ENCODE assay signal across 1 cellular context in the genomic region with DNA sequence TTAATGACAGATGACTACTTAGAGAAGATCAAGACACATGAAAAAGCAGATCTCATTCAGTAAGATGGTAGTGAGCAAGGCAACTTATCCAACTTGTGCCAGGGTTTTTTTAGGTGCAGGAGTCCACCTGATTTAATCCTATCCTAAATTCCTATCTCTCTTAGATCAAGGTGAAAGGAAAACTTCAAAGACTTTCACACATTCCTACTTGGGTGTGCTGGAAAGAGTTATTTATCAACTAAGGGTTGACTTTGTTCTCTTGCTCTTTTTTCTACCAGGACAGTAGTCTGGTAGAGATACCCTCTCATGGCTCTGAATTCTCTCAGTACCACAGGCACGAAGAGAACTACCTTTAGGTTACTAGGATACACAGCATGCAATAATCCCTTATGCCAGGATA.
TF ChIP-seq lines count a peak whose summit lies in the region.

No MANE protein-coding gene starts in this region.

TF ChIP-seq in HepG2, 621 proteins besides CTCF, POLR2A, EP300 and RAD21 (continues in another document):
- TF ChIP-seq, protein P1, sequence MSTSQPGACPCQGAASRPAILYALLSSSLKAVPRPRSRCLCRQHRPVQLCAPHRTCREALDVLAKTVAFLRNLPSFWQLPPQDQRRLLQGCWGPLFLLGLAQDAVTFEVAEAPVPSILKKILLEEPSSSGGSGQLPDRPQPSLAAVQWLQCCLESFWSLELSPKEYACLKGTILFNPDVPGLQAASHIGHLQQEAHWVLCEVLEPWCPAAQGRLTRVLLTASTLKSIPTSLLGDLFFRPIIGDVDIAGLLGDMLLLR (CRISPR knock-in tag; IDR thresholded peaks at IDR 0.05): no peak
- no peak for TF ChIP-seq ZNF264 (CRISPR knock-in tag; IDR thresholded peaks at IDR 0.05)
- TF ChIP-seq ESRRA (CRISPR knock-in tag; IDR thresholded peaks at IDR 0.05; ENCODE audit: low read depth): no peak
- TF ChIP-seq ZBTB7A (CRISPR knock-in tag; IDR thresholded peaks at IDR 0.05): no peak
- no peak for TF ChIP-seq ZNF30 (CRISPR knock-in tag; IDR thresholded peaks at IDR 0.05)
- peak; percentile 83 for TF ChIP-seq GATAD2A (CRISPR knock-in tag; IDR thresholded peaks at IDR 0.05)
- TF ChIP-seq, protein P2, sequence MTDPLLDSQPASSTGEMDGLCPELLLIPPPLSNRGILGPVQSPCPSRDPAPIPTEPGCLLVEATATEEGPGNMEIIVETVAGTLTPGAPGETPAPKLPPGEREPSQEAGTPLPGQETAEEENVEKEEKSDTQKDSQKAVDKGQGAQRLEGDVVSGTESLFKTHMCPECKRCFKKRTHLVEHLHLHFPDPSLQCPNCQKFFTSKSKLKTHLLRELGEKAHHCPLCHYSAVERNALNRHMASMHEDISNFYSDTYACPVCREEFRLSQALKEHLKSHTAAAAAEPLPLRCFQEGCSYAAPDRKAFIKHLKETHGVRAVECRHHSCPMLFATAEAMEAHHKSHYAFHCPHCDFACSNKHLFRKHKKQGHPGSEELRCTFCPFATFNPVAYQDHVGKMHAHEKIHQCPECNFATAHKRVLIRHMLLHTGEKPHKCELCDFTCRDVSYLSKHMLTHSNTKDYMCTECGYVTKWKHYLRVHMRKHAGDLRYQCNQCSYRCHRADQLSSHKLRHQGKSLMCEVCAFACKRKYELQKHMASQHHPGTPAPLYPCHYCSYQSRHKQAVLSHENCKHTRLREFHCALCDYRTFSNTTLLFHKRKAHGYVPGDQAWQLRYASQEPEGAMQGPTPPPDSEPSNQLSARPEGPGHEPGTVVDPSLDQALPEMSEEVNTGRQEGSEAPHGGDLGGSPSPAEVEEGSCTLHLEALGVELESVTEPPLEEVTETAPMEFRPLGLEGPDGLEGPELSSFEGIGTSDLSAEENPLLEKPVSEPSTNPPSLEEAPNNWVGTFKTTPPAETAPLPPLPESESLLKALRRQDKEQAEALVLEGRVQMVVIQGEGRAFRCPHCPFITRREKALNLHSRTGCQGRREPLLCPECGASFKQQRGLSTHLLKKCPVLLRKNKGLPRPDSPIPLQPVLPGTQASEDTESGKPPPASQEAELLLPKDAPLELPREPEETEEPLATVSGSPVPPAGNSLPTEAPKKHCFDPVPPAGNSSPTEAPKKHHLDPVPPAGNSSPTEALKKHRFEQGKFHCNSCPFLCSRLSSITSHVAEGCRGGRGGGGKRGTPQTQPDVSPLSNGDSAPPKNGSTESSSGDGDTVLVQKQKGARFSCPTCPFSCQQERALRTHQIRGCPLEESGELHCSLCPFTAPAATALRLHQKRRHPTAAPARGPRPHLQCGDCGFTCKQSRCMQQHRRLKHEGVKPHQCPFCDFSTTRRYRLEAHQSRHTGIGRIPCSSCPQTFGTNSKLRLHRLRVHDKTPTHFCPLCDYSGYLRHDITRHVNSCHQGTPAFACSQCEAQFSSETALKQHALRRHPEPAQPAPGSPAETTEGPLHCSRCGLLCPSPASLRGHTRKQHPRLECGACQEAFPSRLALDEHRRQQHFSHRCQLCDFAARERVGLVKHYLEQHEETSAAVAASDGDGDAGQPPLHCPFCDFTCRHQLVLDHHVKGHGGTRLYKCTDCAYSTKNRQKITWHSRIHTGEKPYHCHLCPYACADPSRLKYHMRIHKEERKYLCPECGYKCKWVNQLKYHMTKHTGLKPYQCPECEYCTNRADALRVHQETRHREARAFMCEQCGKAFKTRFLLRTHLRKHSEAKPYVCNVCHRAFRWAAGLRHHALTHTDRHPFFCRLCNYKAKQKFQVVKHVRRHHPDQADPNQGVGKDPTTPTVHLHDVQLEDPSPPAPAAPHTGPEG (CRISPR knock-in tag; IDR thresholded peaks at IDR 0.05): no peak
- TF ChIP-seq, protein P3, sequence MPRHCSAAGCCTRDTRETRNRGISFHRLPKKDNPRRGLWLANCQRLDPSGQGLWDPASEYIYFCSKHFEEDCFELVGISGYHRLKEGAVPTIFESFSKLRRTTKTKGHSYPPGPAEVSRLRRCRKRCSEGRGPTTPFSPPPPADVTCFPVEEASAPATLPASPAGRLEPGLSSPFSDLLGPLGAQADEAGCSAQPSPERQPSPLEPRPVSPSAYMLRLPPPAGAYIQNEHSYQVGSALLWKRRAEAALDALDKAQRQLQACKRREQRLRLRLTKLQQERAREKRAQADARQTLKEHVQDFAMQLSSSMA (CRISPR knock-in tag; IDR thresholded peaks at IDR 0.05): no peak
- no peak for TF ChIP-seq NFRKB (IDR thresholded peaks at IDR 0.05)
- TF ChIP-seq MAZ (IDR thresholded peaks at IDR 0.05; ENCODE audit: borderline replicate concordance, low read depth, low read length): no peak
- TF ChIP-seq MAZ (CRISPR knock-in tag; IDR thresholded peaks at IDR 0.05; ENCODE audit: low read depth): no peak
- no peak for TF ChIP-seq CCAR2 (optimal IDR thresholded peaks at IDR 0.05; ENCODE audit: low read depth, low read length)
- 0 out of 2 replicates have a peak, but pooled peaks have one; percentile 37 for TF ChIP-seq SMYD3 (CRISPR knock-in tag; IDR thresholded peaks at IDR 0.05)
- no peak for TF ChIP-seq HOXA7 (CRISPR knock-in tag; IDR thresholded peaks at IDR 0.05)
- TF ChIP-seq, protein P4, sequence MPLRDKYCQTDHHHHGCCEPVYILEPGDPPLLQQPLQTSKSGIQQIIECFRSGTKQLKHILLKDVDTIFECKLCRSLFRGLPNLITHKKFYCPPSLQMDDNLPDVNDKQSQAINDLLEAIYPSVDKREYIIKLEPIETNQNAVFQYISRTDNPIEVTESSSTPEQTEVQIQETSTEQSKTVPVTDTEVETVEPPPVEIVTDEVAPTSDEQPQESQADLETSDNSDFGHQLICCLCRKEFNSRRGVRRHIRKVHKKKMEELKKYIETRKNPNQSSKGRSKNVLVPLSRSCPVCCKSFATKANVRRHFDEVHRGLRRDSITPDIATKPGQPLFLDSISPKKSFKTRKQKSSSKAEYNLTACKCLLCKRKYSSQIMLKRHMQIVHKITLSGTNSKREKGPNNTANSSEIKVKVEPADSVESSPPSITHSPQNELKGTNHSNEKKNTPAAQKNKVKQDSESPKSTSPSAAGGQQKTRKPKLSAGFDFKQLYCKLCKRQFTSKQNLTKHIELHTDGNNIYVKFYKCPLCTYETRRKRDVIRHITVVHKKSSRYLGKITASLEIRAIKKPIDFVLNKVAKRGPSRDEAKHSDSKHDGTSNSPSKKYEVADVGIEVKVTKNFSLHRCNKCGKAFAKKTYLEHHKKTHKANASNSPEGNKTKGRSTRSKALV (CRISPR knock-in tag; IDR thresholded peaks at IDR 0.05): no peak
- no peak for TF ChIP-seq MED13 (CRISPR knock-in tag; IDR thresholded peaks at IDR 0.05)
- TF ChIP-seq ZBTB1 (CRISPR knock-in tag; IDR thresholded peaks at IDR 0.05; ENCODE audit: borderline replicate concordance): no peak
- TF ChIP-seq REPIN1 (CRISPR knock-in tag; IDR thresholded peaks at IDR 0.05; ENCODE audit: borderline replicate concordance, low read depth): peak; percentile 32; the same call in 1 of the 2 replicates
- peak; percentile 57; the same call in 1 of the 2 replicates for TF ChIP-seq ZNF205 (CRISPR knock-in tag; IDR thresholded peaks at IDR 0.05)
- TF ChIP-seq RNF2 (conservative IDR thresholded peaks at IDR 0.05; ENCODE audit: low read depth): no peak
- no peak for TF ChIP-seq ZNF337 (CRISPR knock-in tag; IDR thresholded peaks at IDR 0.05; ENCODE audit: borderline replicate concordance, low read depth)
- TF ChIP-seq HNF4G (IDR thresholded peaks at IDR 0.05; ENCODE audit: borderline replicate concordance, low read depth, low read length): peak; percentile 56; the same call in 1 of the 2 replicates
- peak; percentile 23; the same call in 1 of the 2 replicates for TF ChIP-seq HNF4G (CRISPR knock-in tag; IDR thresholded peaks at IDR 0.05; ENCODE audit: borderline replicate concordance, low read depth)
- no peak for TF ChIP-seq ARNT (IDR thresholded peaks at IDR 0.05)
- TF ChIP-seq, protein P5, sequence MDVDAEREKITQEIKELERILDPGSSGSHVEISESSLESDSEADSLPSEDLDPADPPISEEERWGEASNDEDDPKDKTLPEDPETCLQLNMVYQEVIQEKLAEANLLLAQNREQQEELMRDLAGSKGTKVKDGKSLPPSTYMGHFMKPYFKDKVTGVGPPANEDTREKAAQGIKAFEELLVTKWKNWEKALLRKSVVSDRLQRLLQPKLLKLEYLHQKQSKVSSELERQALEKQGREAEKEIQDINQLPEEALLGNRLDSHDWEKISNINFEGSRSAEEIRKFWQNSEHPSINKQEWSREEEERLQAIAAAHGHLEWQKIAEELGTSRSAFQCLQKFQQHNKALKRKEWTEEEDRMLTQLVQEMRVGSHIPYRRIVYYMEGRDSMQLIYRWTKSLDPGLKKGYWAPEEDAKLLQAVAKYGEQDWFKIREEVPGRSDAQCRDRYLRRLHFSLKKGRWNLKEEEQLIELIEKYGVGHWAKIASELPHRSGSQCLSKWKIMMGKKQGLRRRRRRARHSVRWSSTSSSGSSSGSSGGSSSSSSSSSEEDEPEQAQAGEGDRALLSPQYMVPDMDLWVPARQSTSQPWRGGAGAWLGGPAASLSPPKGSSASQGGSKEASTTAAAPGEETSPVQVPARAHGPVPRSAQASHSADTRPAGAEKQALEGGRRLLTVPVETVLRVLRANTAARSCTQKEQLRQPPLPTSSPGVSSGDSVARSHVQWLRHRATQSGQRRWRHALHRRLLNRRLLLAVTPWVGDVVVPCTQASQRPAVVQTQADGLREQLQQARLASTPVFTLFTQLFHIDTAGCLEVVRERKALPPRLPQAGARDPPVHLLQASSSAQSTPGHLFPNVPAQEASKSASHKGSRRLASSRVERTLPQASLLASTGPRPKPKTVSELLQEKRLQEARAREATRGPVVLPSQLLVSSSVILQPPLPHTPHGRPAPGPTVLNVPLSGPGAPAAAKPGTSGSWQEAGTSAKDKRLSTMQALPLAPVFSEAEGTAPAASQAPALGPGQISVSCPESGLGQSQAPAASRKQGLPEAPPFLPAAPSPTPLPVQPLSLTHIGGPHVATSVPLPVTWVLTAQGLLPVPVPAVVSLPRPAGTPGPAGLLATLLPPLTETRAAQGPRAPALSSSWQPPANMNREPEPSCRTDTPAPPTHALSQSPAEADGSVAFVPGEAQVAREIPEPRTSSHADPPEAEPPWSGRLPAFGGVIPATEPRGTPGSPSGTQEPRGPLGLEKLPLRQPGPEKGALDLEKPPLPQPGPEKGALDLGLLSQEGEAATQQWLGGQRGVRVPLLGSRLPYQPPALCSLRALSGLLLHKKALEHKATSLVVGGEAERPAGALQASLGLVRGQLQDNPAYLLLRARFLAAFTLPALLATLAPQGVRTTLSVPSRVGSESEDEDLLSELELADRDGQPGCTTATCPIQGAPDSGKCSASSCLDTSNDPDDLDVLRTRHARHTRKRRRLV (CRISPR knock-in tag; IDR thresholded peaks at IDR 0.05): no peak
- TF ChIP-seq, protein P6, sequence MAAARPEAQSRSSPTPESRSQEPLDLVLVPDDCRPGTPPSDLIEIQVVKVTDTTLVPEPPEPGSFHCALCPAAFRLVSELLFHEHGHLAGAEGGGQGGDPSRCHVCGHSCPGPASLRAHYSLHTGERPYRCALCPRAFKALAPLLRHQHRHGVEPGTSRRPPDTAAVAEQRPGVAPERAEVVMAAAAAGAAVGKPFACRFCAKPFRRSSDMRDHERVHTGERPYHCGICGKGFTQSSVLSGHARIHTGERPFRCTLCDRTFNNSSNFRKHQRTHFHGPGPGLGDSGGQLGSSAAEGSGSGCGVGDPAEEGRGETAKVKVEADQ (CRISPR knock-in tag; IDR thresholded peaks at IDR 0.05; ENCODE audit: borderline replicate concordance): no peak
- no peak for TF ChIP-seq ZNF451 (CRISPR knock-in tag; IDR thresholded peaks at IDR 0.05)
- TF ChIP-seq JDP2 (CRISPR knock-in tag; IDR thresholded peaks at IDR 0.05; ENCODE audit: borderline replicate concordance): no peak
- no peak for TF ChIP-seq SATB2 (CRISPR knock-in tag; IDR thresholded peaks at IDR 0.05)
- no peak for TF ChIP-seq ZNF660 (CRISPR knock-in tag; IDR thresholded peaks at IDR 0.05; ENCODE audit: borderline replicate concordance, low read depth)
- no peak for TF ChIP-seq SIN3B (IDR thresholded peaks at IDR 0.05; ENCODE audit: low read length)
- no peak for TF ChIP-seq ATAD3A (CRISPR knock-in tag; IDR thresholded peaks at IDR 0.05)
- no peak for TF ChIP-seq POLR2AphosphoS5 (IDR thresholded peaks at IDR 0.05; ENCODE audit: low read depth, low read length)
- TF ChIP-seq, protein P7, sequence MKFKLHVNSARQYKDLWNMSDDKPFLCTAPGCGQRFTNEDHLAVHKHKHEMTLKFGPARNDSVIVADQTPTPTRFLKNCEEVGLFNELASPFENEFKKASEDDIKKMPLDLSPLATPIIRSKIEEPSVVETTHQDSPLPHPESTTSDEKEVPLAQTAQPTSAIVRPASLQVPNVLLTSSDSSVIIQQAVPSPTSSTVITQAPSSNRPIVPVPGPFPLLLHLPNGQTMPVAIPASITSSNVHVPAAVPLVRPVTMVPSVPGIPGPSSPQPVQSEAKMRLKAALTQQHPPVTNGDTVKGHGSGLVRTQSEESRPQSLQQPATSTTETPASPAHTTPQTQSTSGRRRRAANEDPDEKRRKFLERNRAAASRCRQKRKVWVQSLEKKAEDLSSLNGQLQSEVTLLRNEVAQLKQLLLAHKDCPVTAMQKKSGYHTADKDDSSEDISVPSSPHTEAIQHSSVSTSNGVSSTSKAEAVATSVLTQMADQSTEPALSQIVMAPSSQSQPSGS (CRISPR knock-in tag; IDR thresholded peaks at IDR 0.05): 0 out of 2 replicates have a peak, but pooled peaks have one; percentile 41
- TF ChIP-seq ZNF3 (CRISPR knock-in tag; IDR thresholded peaks at IDR 0.05): no peak
- 0 out of 2 replicates have a peak, but pooled peaks have one; percentile 61 for TF ChIP-seq SIX4 (CRISPR knock-in tag; IDR thresholded peaks at IDR 0.05)
- no peak for TF ChIP-seq AGO2 (optimal IDR thresholded peaks at IDR 0.05; ENCODE audit: low read depth, low read length)
- no peak for TF ChIP-seq MAFF (IDR thresholded peaks at IDR 0.05; ENCODE audit: low read depth, low read length)
- TF ChIP-seq, protein P8, sequence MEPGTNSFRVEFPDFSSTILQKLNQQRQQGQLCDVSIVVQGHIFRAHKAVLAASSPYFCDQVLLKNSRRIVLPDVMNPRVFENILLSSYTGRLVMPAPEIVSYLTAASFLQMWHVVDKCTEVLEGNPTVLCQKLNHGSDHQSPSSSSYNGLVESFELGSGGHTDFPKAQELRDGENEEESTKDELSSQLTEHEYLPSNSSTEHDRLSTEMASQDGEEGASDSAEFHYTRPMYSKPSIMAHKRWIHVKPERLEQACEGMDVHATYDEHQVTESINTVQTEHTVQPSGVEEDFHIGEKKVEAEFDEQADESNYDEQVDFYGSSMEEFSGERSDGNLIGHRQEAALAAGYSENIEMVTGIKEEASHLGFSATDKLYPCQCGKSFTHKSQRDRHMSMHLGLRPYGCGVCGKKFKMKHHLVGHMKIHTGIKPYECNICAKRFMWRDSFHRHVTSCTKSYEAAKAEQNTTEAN (CRISPR knock-in tag; conservative IDR thresholded peaks at IDR 0.05): 0 out of 2 replicates have a peak, but pooled peaks have one; percentile 41
- TF ChIP-seq ZFP36L1 (CRISPR knock-in tag; IDR thresholded peaks at IDR 0.05): no peak
- TF ChIP-seq CAMTA2 (CRISPR knock-in tag; IDR thresholded peaks at IDR 0.05; ENCODE audit: borderline replicate concordance): no peak
- peak; percentile 86 for TF ChIP-seq ZNF644 (CRISPR knock-in tag; IDR thresholded peaks at IDR 0.05; ENCODE audit: low read depth)
- TF ChIP-seq DNMT3B (CRISPR knock-in tag; conservative IDR thresholded peaks at IDR 0.05): no peak
- TF ChIP-seq, protein P9, sequence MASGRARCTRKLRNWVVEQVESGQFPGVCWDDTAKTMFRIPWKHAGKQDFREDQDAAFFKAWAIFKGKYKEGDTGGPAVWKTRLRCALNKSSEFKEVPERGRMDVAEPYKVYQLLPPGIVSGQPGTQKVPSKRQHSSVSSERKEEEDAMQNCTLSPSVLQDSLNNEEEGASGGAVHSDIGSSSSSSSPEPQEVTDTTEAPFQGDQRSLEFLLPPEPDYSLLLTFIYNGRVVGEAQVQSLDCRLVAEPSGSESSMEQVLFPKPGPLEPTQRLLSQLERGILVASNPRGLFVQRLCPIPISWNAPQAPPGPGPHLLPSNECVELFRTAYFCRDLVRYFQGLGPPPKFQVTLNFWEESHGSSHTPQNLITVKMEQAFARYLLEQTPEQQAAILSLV (CRISPR knock-in tag; IDR thresholded peaks at IDR 0.05; ENCODE audit: borderline replicate concordance): no peak
